Comparison of ENCODE assay signal across 9 cellular contexts in genomic region chr7:3028071-3028766, GRCh38. TPM values are rescaled to one million over a fixed set of nuclear protein-coding genes. Genes with fewer than 3 reads are reported as not detected.
DNase-seq lines count a peak whose midpoint lies in the region; ATAC-seq and TF ChIP-seq lines count a peak whose summit lies in the region.
"Had no signal": no experiment of that assay in that cellular context is flagged by ENCODE, and none has a peak within 500 bp of the region (broad histone marks: within the 10 kb centered on the region; RNA-seq: fewer than 3 reads in every experiment).

No MANE protein-coding gene starts in this region.

- no peaks in the 10 kb centered on the region for H3K4me1 ChIP-seq in fibroblast of lung (ENCODE audit: control insufficient read depth, extremely low read depth, insufficient read depth, low read length)
- H3K4me1 ChIP-seq: thyroid gland had no signal

- H3K27me3 ChIP-seq in fibroblast of lung (ENCODE audit: control insufficient read depth, insufficient read depth, low read length), result no peaks in the 10 kb centered on the region
- H3K27me3 ChIP-seq: thyroid gland had no signal

- H3K79me2 ChIP-seq in fibroblast of lung (ENCODE audit: control insufficient read depth, insufficient read depth, low read length), result no peaks in the 10 kb centered on the region

- ATAC-seq in HG02884 (IDR thresholded peaks at IDR 0.05; ENCODE audit: unreplicated experiment) (no peak), GM18861 (IDR thresholded peaks at IDR 0.05; ENCODE audit: unreplicated experiment) (no peak)

- DNase-seq in H4 (ENCODE audit: low spot score) (peak; percentile 89), fibroblast of lung (ENCODE audit: low read depth in 2 of 2) (peak; percentile 38 to 75), NCI-H1436 treated with DMSO at 0.1 percent for 48 hours (lab: John Stamatoyannopoulos, UW) (no peak), SKM-1 (lab: John Stamatoyannopoulos, UW; ENCODE audit: unreplicated experiment) (no peak)
- DNase-seq in activated CD4-positive, alpha-beta T cell treated with anti-CD3 and anti-CD28 coated beads, Interleukin-2, amount 50 U/mL, for 4 hours, result peak; percentile 33 to 48
- peak; percentile 29 to 58 for DNase-seq in stimulated activated CD4-positive, alpha-beta T cell treated with anti-CD3 and anti-CD28 coated beads, Interleukin-12 subunit alpha, Interleukin-12 subunit beta, amount 100 ng/mL, for 24 hours (ENCODE audit: low read depth in 2 of 2)

- no peaks in the 10 kb centered on the region for H3K9me3 ChIP-seq in fibroblast of lung (ENCODE audit: control insufficient read depth, insufficient read depth, low read depth, low read length)
- H3K9me3 ChIP-seq: thyroid gland had no signal

- no peaks in the 10 kb centered on the region for H3K36me3 ChIP-seq in fibroblast of lung (ENCODE audit: control insufficient read depth, insufficient read depth, low read length)
- H3K36me3 ChIP-seq: thyroid gland had no signal

- TF ChIP-seq CTCF in fibroblast of lung (conservative IDR thresholded peaks at IDR 0.05 in 1 of 2, IDR thresholded peaks at IDR 0.05 in 1 of 2; ENCODE audit: low read depth in 1 of 2, low read length in 2 of 2), result no peak

- H3K4me3 ChIP-seq in fibroblast of lung (replicated peaks in 1 of 4; ENCODE audit: control extremely low read depth in 1 of 4, insufficient read depth in 1 of 4, low read depth in 3 of 4, low read length in 4 of 4), result no peak overlapping the region
- H3K4me3 ChIP-seq: thyroid gland had no signal

- H3K27ac ChIP-seq in fibroblast of lung (ENCODE audit: insufficient read depth, low read length), result no peak overlapping the region
- H3K27ac ChIP-seq: thyroid gland had no signal

- no peaks in the 10 kb centered on the region for H4K20me1 ChIP-seq in fibroblast of lung (ENCODE audit: control insufficient read depth, extremely low read depth, insufficient read depth, low read length)

- no peak overlapping the region for H3K9ac ChIP-seq in fibroblast of lung (ENCODE audit: insufficient read depth, low read length)

- H3K4me2 ChIP-seq in fibroblast of lung (ENCODE audit: extremely low read depth, insufficient read depth, low read length), result peak overlapping the region; percentile 5

- no peak overlapping the region for H2AFZ ChIP-seq in fibroblast of lung (ENCODE audit: low read length)

RNA-seq across cellular contexts. Expression of gene CARD11, which starts 15.4 kb away (rescaled TPM):
- 0.04 TPM in 1 of 2 replicates, not detected in the other for total RNA-seq in H4 (2014; rRNA removed; shearing (Covaris generic))
- total RNA-seq in fibroblast of lung, result not detected in 2 replicates
- polyA plus RNA-seq in fibroblast of lung, result 0.02 and 0.07 TPM in 2 replicates
- polyA plus RNA-seq in fibroblast of lung (2012), result 0.16 TPM in 1 of 2 replicates, not detected in the other
- not detected in 2 replicates for polyA minus RNA-seq in fibroblast of lung (ENCODE audit: low replicate concordance)

Comparison
In these comparisons a context has a peak if more than half of its experiments do, and no peak if none do; other contexts are left out.
1. DNase-seq: peak in H4 (single experiment), activated CD4-positive, alpha-beta T cell treated with anti-CD3 and anti-CD28 coated beads, Interleukin-2, amount 50 U/mL, for 4 hours (2 of 2), fibroblast of lung (2 of 2) and stimulated activated CD4-positive, alpha-beta T cell treated with anti-CD3 and anti-CD28 coated beads, Interleukin-12 subunit alpha, Interleukin-12 subunit beta, amount 100 ng/mL, for 24 hours (2 of 2); none in NCI-H1436 treated with DMSO at 0.1 percent for 48 hours (single experiment) and SKM-1 (single experiment).